In genomic region chr14:60212503-60213371, GRCh38 we compare ENCODE assay signal across 12 cellular contexts. TPM values are rescaled to one million over a fixed set of nuclear protein-coding genes. Genes with fewer than 3 reads are reported as not detected.
A peak's percentile ranks its signal among the peaks of the same experiment; 100 is the strongest.
DNase-seq lines count a peak whose midpoint lies in the region; ATAC-seq, FAIRE-seq and TF ChIP-seq lines count a peak whose summit lies in the region.
"Had no signal": no experiment of that assay in that cellular context is flagged by ENCODE, and none has a peak within 500 bp of the region (broad histone marks: within the 10 kb centered on the region; RNA-seq: fewer than 3 reads in every experiment).

No MANE protein-coding gene starts in this region.

- peak overlapping the region; percentile 20 for H3K4me2 ChIP-seq in OCI-LY1 (ENCODE audit: low read length)

- H3F3A ChIP-seq in OCI-LY1 (ENCODE audit: insufficient read depth, low read length): no peaks in the 10 kb centered on the region

- peaks cover 4% of the 10 kb centered on the region for H3K9me3 Mint-ChIP-seq in natural killer cell treated with Interleukin-12 subunit alpha and Interleukin-12 subunit beta and Interleukin-15 and Interleukin-18, amount 100 ng/mL, for 72 hours

- H3K27me3 ChIP-seq in OCI-LY1 (ENCODE audit: insufficient read depth, low read length): no peaks in the 10 kb centered on the region

- H3K4me1 Mint-ChIP-seq in natural killer cell treated with Interleukin-12 subunit alpha and Interleukin-12 subunit beta and Interleukin-15 and Interleukin-18, amount 100 ng/mL, for 72 hours (ENCODE audit: low read depth in 2 of 2): no peaks in the 10 kb centered on the region
- H3K4me1 Mint-ChIP-seq: CD4-positive, CD25-positive, alpha-beta regulatory T cell had no signal

- no peaks in the 10 kb centered on the region for H3K9me3 ChIP-seq in OCI-LY1 (ENCODE audit: low read length)

- H3K27me3 Mint-ChIP-seq in natural killer cell treated with Interleukin-12 subunit alpha and Interleukin-12 subunit beta and Interleukin-15 and Interleukin-18, amount 100 ng/mL, for 72 hours: peaks cover 22 to 37% of the 10 kb centered on the region in 2 donors

- no peak for FAIRE-seq in frontal cortex (lab: Jason Lieb, UNC)
- FAIRE-seq: endometrium had no signal

- no peaks in the 10 kb centered on the region for H3K9me2 ChIP-seq in OCI-LY1 (ENCODE audit: low read depth, low read length)

- peaks cover 58% of the 10 kb centered on the region for H3K4me1 ChIP-seq in OCI-LY1 (ENCODE audit: insufficient read depth, low read length, severe bottlenecking)

- H3K4me3 ChIP-seq in OCI-LY1 (ENCODE audit: low read depth, low read length, poor library complexity, severe bottlenecking): no peak overlapping the region

- peak overlapping the region; percentile 5; the same call in 1 of the 2 replicates for H3K9ac ChIP-seq in OCI-LY1 (ENCODE audit: low read length)

- ATAC-seq in GM18511 (IDR thresholded peaks at IDR 0.05; ENCODE audit: unreplicated experiment): peak; percentile 93
- ATAC-seq in GM21360 (IDR thresholded peaks at IDR 0.05; ENCODE audit: unreplicated experiment): peak; percentile 91
- peak; percentile 91 for ATAC-seq in HG02981 (IDR thresholded peaks at IDR 0.05; ENCODE audit: unreplicated experiment)
- ATAC-seq in natural killer cell treated with Interleukin-12 subunit alpha and Interleukin-12 subunit beta and Interleukin-15 and Interleukin-18, amount 100 ng/mL, for 72 hours: no peak

- H3K36me3 ChIP-seq in OCI-LY1 (ENCODE audit: insufficient read depth, low read length): no peaks in the 10 kb centered on the region; the same call in 1 of the 2 replicates

- H3K4me3 Mint-ChIP-seq in natural killer cell treated with Interleukin-12 subunit alpha and Interleukin-12 subunit beta and Interleukin-15 and Interleukin-18, amount 100 ng/mL, for 72 hours: no peak overlapping the region
- H3K4me3 Mint-ChIP-seq: CD4-positive, CD25-positive, alpha-beta regulatory T cell had no signal

- H3K79me2 ChIP-seq in OCI-LY1 (ENCODE audit: insufficient read depth, low read length): no peaks in the 10 kb centered on the region

- no peak for TF ChIP-seq CTCF in OCI-LY1 (IDR thresholded peaks at IDR 0.05; ENCODE audit: low read length)

- DNase-seq in NK-92 (lab: John Stamatoyannopoulos, UW; ENCODE audit: unreplicated experiment): no peak
- DNase-seq in natural killer cell treated with Interleukin-12 subunit alpha and Interleukin-12 subunit beta and Interleukin-15 and Interleukin-18, amount 100 ng/mL, for 72 hours (ENCODE audit: low spot score): no peak
- no peak for DNase-seq in frontal cortex (ENCODE audit: low spot score in 2 of 2)
- DNase-seq in OCI-M1 (lab: John Stamatoyannopoulos, UW): no peak
- DNase-seq: activated CD4-positive, alpha-beta T cell treated with anti-CD3 and anti-CD28 coated beads, Interleukin-2, amount 50 U/mL, for 48 hours; CD4-positive, CD25-positive, alpha-beta regulatory T cell; Karpas-422 had no signal

- peak overlapping the region; percentile 78 for H3K27ac ChIP-seq in OCI-LY1 (ENCODE audit: low read depth, low read length, poor library complexity, severe bottlenecking)

- no peaks in the 10 kb centered on the region for H3K36me3 Mint-ChIP-seq in natural killer cell treated with Interleukin-12 subunit alpha and Interleukin-12 subunit beta and Interleukin-15 and Interleukin-18, amount 100 ng/mL, for 72 hours
- H3K36me3 Mint-ChIP-seq: CD4-positive, CD25-positive, alpha-beta regulatory T cell had no signal

- no peaks in the 10 kb centered on the region for H4K20me1 ChIP-seq in OCI-LY1 (ENCODE audit: insufficient read depth, low read length)

- H3K27ac Mint-ChIP-seq in natural killer cell treated with Interleukin-12 subunit alpha and Interleukin-12 subunit beta and Interleukin-15 and Interleukin-18, amount 100 ng/mL, for 72 hours: no peak overlapping the region

- H2AFZ ChIP-seq in OCI-LY1 (ENCODE audit: low read length): peak overlapping the region; percentile 9; the same call in 1 of the 2 replicates

RNA-seq across cellular contexts. Expression of gene PPM1A, which starts 36.3 kb away (rescaled TPM):
- 10 to 100 TPM; 42.6 to 72.3 TPM for total RNA-seq in natural killer cell treated with Interleukin-12 subunit alpha and Interleukin-12 subunit beta and Interleukin-15 and Interleukin-18, amount 100 ng/mL, for 72 hours
- 67.3 TPM for total RNA-seq in frontal cortex

RNA-seq across cellular contexts. Expression of gene DHRS7, which starts 47.5 kb away (rescaled TPM):
- 100 to 1,000 TPM in 1 of 2 donors, 10 to 100 TPM in 1; 59.0 to 105 TPM for total RNA-seq in natural killer cell treated with Interleukin-12 subunit alpha and Interleukin-12 subunit beta and Interleukin-15 and Interleukin-18, amount 100 ng/mL, for 72 hours
- total RNA-seq in frontal cortex: 77.0 TPM

Comparison
In these comparisons a context has a peak if more than half of its experiments do, and no peak if none do; other contexts are left out.
1. ATAC-seq: peak in GM18511 (single experiment), GM21360 (single experiment) and HG02981 (single experiment); none in natural killer cell treated with Interleukin-12 subunit alpha and Interleukin-12 subunit beta and Interleukin-15 and Interleukin-18, amount 100 ng/mL, for 72 hours (0 of 2).